ENCODE assay signal across 27 cellular contexts in the genomic region with DNA sequence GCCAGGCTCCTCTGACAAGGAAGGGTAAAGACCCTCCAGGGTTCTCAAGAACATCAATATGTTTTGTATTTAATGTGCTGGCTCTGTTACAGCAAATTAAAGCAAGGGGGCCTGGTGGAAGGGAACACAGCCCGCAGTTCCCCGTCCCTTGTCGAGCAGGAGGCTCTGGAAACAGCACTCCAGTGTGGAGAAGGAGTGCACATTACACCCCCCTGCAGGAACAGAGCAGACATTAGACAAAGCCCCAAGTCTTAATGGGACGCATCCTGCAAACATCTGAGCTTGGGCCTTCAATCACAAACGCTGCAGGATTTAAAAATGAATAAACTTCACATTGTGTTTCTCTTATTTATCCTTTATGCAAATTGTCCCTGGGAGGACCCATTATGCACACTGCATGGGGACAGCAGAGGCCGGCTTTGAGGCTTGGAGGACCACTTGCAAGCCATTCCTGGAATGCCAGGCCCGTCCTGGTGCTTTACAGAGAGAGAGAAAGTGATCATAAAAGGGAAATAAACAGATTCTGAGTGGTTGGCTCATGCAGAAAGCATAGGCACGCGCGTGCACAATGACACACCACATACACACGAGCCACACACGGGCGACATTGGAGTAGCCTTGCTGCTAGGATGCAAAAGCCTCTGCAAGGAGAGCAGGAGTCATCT.
"Had no signal": no experiment of that assay in that cellular context is flagged by ENCODE, and none has a peak within 500 bp of the region (broad histone marks: within the 10 kb centered on the region; RNA-seq: fewer than 3 reads in every experiment).

No MANE protein-coding gene starts in this region.

- DNase-seq: activated naive CD4-positive, alpha-beta T cell; activated T-cell treated with anti-CD3 and anti-CD28 coated beads for 4 hours; activated T-cell treated with anti-CD3 and anti-CD28 coated beads, Interleukin-2, amount 50 U/mL, for 72 hours; dorsolateral prefrontal cortex; effector memory CD8-positive, alpha-beta T cell; kidney glomerular epithelial cell; mesendoderm; natural killer cell; stimulated activated CD4-positive, alpha-beta T cell treated with anti-CD3 and anti-CD28 coated beads, Interleukin-12 subunit alpha, Interleukin-12 subunit beta, amount 100 ng/mL, for 4 hours; stimulated activated CD4-positive, alpha-beta T cell treated with anti-CD3 and anti-CD28 coated beads, Interleukin-4, amount 100 ng/mL, for 1 hour; stimulated activated naive CD8-positive, alpha-beta T cell treated with anti-CD3 and anti-CD28 coated beads, Interleukin-15, amount 100 ng/mL, for 72 hours; substantia nigra; SW 1271; T1000 had no signal

- H3K27ac Mint-ChIP-seq: activated naive CD4-positive, alpha-beta T cell treated with anti-CD3 and anti-CD28 coated beads, Interleukin-2, amount 50 U/mL, for 72 hours; activated T-cell treated with anti-CD3 and anti-CD28 coated beads, Interleukin-2, amount 50 U/mL, for 72 hours; effector memory CD8-positive, alpha-beta T cell; natural killer cell; progenitor cell of endocrine pancreas; T-helper 1 cell treated with Interleukin-12 subunit alpha and Interleukin-12 subunit beta and Interleukin-4 antibody, amounts not matched to agents 30 μg/mL and 1 μg/mL, for 36 hours; type B pancreatic cell had no signal

- H3K4me3 Mint-ChIP-seq: activated T-cell treated with anti-CD3 and anti-CD28 coated beads, Interleukin-2, amount 50 U/mL, for 72 hours; central memory CD8-positive, alpha-beta T cell; effector memory CD8-positive, alpha-beta T cell; natural killer cell; stimulated activated naive CD8-positive, alpha-beta T cell treated with anti-CD3 and anti-CD28 coated beads, Interleukin-15, amount 100 ng/mL, for 72 hours; T-helper 1 cell treated with Interleukin-12 subunit alpha and Interleukin-12 subunit beta and Interleukin-4 antibody, amounts not matched to agents 30 μg/mL and 1 μg/mL, for 36 hours; type B pancreatic cell had no signal

- H3K79me2 ChIP-seq: hepatocyte had no signal

- H3K36me3 ChIP-seq: colonic mucosa, gastroesophageal sphincter, neutrophil had no signal

- H3K4me1 ChIP-seq: colonic mucosa, gastroesophageal sphincter had no signal

- H3K4me3 ChIP-seq: colonic mucosa, dorsolateral prefrontal cortex, gastroesophageal sphincter, hepatocyte, lung, skin epidermis had no signal

- H2AFZ ChIP-seq: hepatocyte had no signal

- H3K9me3 Mint-ChIP-seq: T-helper 1 cell treated with Interleukin-12 subunit alpha and Interleukin-12 subunit beta and Interleukin-4 antibody, amounts not matched to agents 30 μg/mL and 1 μg/mL, for 36 hours; type B pancreatic cell had no signal

- H3K27me3 ChIP-seq: colonic mucosa, gastroesophageal sphincter, hepatocyte had no signal

- ATAC-seq: activated naive CD4-positive, alpha-beta T cell treated with anti-CD3 and anti-CD28 coated beads, Interleukin-2, amount 50 U/mL, for 72 hours; activated T-cell treated with anti-CD3 and anti-CD28 coated beads, Interleukin-2, amount 50 U/mL, for 72 hours; effector memory CD8-positive, alpha-beta T cell; gastroesophageal sphincter; left lobe of liver; natural killer cell; sciatic nerve; stimulated activated naive CD8-positive, alpha-beta T cell treated with anti-CD3 and anti-CD28 coated beads, Interleukin-15, amount 100 ng/mL, for 72 hours had no signal

- H3K4me1 Mint-ChIP-seq: central memory CD8-positive, alpha-beta T cell; stimulated activated naive CD8-positive, alpha-beta T cell treated with anti-CD3 and anti-CD28 coated beads, Interleukin-15, amount 100 ng/mL, for 72 hours had no signal

- H3K4me2 ChIP-seq: hepatocyte had no signal

- H3K36me3 Mint-ChIP-seq: activated naive CD4-positive, alpha-beta T cell treated with anti-CD3 and anti-CD28 coated beads, Interleukin-2, amount 50 U/mL, for 72 hours; natural killer cell; type B pancreatic cell had no signal

- H3K27ac ChIP-seq: colonic mucosa, dorsolateral prefrontal cortex, gastroesophageal sphincter, hepatocyte, neutrophil, skin epidermis had no signal

- H3K27me3 Mint-ChIP-seq: type B pancreatic cell had no signal
